In the genomic region with DNA sequence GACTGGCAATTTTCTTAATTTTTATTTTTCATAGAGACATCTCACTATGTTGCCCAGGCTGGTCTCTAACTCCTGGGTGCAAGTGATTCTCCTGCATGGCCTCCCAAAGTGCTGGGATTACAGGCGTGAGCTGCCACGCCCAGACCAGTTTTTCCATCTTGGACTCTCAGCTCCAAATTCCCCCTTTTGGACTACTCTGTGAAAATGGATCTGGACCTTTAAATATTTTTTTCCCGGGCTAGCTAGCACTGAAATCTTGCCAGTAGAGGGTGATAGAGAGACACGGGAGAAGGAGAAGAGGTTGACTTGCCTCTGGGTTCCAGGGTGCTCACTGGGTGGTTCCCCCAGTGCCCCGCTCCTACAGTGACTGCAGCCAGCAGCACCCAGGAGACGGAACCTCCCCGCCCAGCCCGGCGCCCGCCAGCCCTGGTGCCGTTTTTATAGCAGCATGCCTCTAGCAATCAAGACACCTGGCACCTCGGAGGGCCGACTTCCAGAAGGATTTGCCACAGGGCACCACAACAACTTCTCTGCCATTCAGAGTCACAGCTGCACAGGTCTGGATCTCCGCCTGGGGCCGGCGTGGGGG, we compare ENCODE assay signal across 8 cellular contexts. TPM values are rescaled to one million over a fixed set of nuclear protein-coding genes. Genes with fewer than 3 reads are reported as not detected.
DNase-seq lines count a peak whose midpoint lies in the region; ATAC-seq and TF ChIP-seq lines count a peak whose summit lies in the region.

No MANE protein-coding gene starts in this region.

- TF ChIP-seq RAD21 in neural cell (conservative IDR thresholded peaks at IDR 0.05): peak; percentile 44

- no peak for TF ChIP-seq EP300 in neural cell (conservative IDR thresholded peaks at IDR 0.05; ENCODE audit: poor library complexity, severe bottlenecking)

- no peaks in the 10 kb centered on the region for H3K27me3 ChIP-seq in neural cell (ENCODE audit: insufficient read depth, low read depth, low read length)
- no peaks in the 10 kb centered on the region for H3K27me3 ChIP-seq in upper lobe of right lung

- no peak overlapping the region for H3K9ac ChIP-seq in neural cell (ENCODE audit: low read length)

- intact Hi-C loops in upper lobe of right lung (cut with DNase I): no loop called here

- H3F3A ChIP-seq in neural cell (ENCODE audit: insufficient read depth, low read length, poor library complexity, severe bottlenecking): no peaks in the 10 kb centered on the region

- ATAC-seq in GM21367 (IDR thresholded peaks at IDR 0.05; ENCODE audit: unreplicated experiment): peak; percentile 98
- peak; percentile 99 for ATAC-seq in upper lobe of right lung

- TF ChIP-seq CTCF in neural cell (IDR thresholded peaks at IDR 0.05; ENCODE audit: poor library complexity, severe bottlenecking) (peak; percentile 62), upper lobe of right lung (IDR thresholded peaks at IDR 0.05) (peak; percentile 80)

- H3K4me3 ChIP-seq in neural cell (ENCODE audit: low read length) (no peak overlapping the region), upper lobe of right lung (peak overlapping the region; percentile 21)

- H3K9me2 ChIP-seq in neural cell (ENCODE audit: insufficient read depth, low read length): no peaks in the 10 kb centered on the region

- no peaks in the 10 kb centered on the region for H3K9me3 ChIP-seq in neural cell (ENCODE audit: low read length)
- no peaks in the 10 kb centered on the region for H3K9me3 ChIP-seq in upper lobe of right lung

- no peak overlapping the region for H2AFZ ChIP-seq in neural cell (ENCODE audit: low read depth, low read length)

- no peak overlapping the region for H3K4me2 ChIP-seq in neural cell (ENCODE audit: low read length)

- no peaks in the 10 kb centered on the region for H3K36me3 ChIP-seq in neural cell (ENCODE audit: insufficient read depth, low read length)
- no peaks in the 10 kb centered on the region for H3K36me3 ChIP-seq in upper lobe of right lung

- H3K27ac ChIP-seq in neural cell (ENCODE audit: low read length): no peak overlapping the region
- no peak overlapping the region for H3K27ac ChIP-seq in upper lobe of right lung

- H4K20me1 ChIP-seq in neural cell (ENCODE audit: insufficient read depth): no peaks in the 10 kb centered on the region

- H3K4me1 ChIP-seq in upper lobe of right lung: peaks cover 4% of the 10 kb centered on the region

- H3K79me2 ChIP-seq in neural cell (replicated peaks; ENCODE audit: insufficient read depth, low read length): no peaks in the 10 kb centered on the region

- DNase-seq in DMS53 (lab: John Stamatoyannopoulos, UW): peak; percentile 88
- peak; percentile 57 for DNase-seq in HK-2 (ENCODE audit: unreplicated experiment)
- peak; percentile 79 for DNase-seq in NCI-H774 (lab: John Stamatoyannopoulos, UW)
- peak; percentile 16 for DNase-seq in activated CD8-positive, alpha-beta memory T cell treated with anti-CD3 and anti-CD28 coated beads, Interleukin-2, amount 50 U/mL, for 4 hours
- DNase-seq in fibroblast of peridontal ligament (ENCODE audit: extremely low read depth): peak; percentile 86
- DNase-seq in upper lobe of right lung: peak; percentile 82

TF ChIP-seq in neural cell, 6 proteins besides CTCF, POLR2A, EP300 and RAD21:
- TF ChIP-seq SMC3 (conservative IDR thresholded peaks at IDR 0.05; ENCODE audit: poor library complexity) (peak; percentile 40), MXI1 (conservative IDR thresholded peaks at IDR 0.05; ENCODE audit: poor library complexity, severe bottlenecking) (no peak)
TF ChIP-seq in neural cell: peak in this region for 1.

RNA-seq across cellular contexts. Expression of gene SCCPDH, which starts 34.7 kb away (rescaled TPM):
- polyA plus RNA-seq in neural cell: 94.2 and 98.5 TPM in 2 replicates
- polyA minus RNA-seq in neural cell: 72.6 and 77.0 TPM in 2 replicates
- total RNA-seq in upper lobe of right lung: 23.4 TPM

Comparison
In these comparisons a context has a peak if more than half of its experiments do, and no peak if none do; other contexts are left out.
1. DNase-seq: peak in every context shown above with its lines; median percentile 88 in DMS53; 86 in fibroblast of peridontal ligament; 82 in upper lobe of right lung; 79 in NCI-H774; 57 in HK-2; 16 in activated CD8-positive, alpha-beta memory T cell treated with anti-CD3 and anti-CD28 coated beads, Interleukin-2, amount 50 U/mL, for 4 hours.